ENCODE assay signal across 18 cellular contexts in genomic region chr1:58928514-58928913, GRCh38.
A peak's percentile ranks its signal among the peaks of the same experiment; 100 is the strongest.
DNase-seq lines count a peak whose midpoint lies in the region; ATAC-seq, FAIRE-seq and TF ChIP-seq lines count a peak whose summit lies in the region.
"Had no signal": no experiment of that assay in that cellular context is flagged by ENCODE, and none has a peak within 500 bp of the region (broad histone marks: within the 10 kb centered on the region; RNA-seq: fewer than 3 reads in every experiment).

No MANE protein-coding gene starts in this region.

- H3K4me1 ChIP-seq in right atrium auricular region (no peaks in the 10 kb centered on the region), colonic mucosa (peaks cover 19% of the 10 kb centered on the region), mucosa of rectum (ENCODE audit: control insufficient read depth in 2 of 2, insufficient read depth in 2 of 2, low read length in 2 of 2) (peaks cover 34 to 59% of the 10 kb centered on the region in 2 donors), ascending aorta (peaks cover 0 to 5% of the 10 kb centered on the region in 2 donors)

- H3K4me3 ChIP-seq in right atrium auricular region (no peak overlapping the region), colonic mucosa (no peak overlapping the region), mucosa of rectum (ENCODE audit: low read length in 2 of 2) (no peak overlapping the region), ascending aorta (no peak overlapping the region)
- H3K4me3 ChIP-seq: GM23248, SJCRH30 had no signal

- ATAC-seq in Right ventricle myocardium inferior, result no peak

- intact Hi-C loops in Right ventricle myocardium inferior (cut with DNase I), result no loop called here
- intact Hi-C loops in colonic mucosa (cut with DNase I), result no loop called here
- intact Hi-C loops in ascending aorta (cut with DNase I), result no loop called here

- no peak overlapping the region for H3K27ac ChIP-seq in right atrium auricular region
- H3K27ac ChIP-seq in colonic mucosa, result no peak overlapping the region
- H3K27ac ChIP-seq in mucosa of rectum (ENCODE audit: low read depth in 2 of 2, low read length in 2 of 2), result peak overlapping the region; percentile 77 to 83
- H3K27ac ChIP-seq in ascending aorta, result no peak overlapping the region
- H3K27ac ChIP-seq: GM23248, SJCRH30 had no signal

- no peak for TF ChIP-seq CTCF in right atrium auricular region (IDR thresholded peaks at IDR 0.05)
- no peak for TF ChIP-seq CTCF in colonic mucosa (IDR thresholded peaks at IDR 0.05)
- TF ChIP-seq CTCF in D721Med (IDR thresholded peaks at IDR 0.05; ENCODE audit: insufficient read depth, missing control alignments), result no peak
- no peak for TF ChIP-seq CTCF in ascending aorta (IDR thresholded peaks at IDR 0.05)

- H3K9me3 ChIP-seq in right atrium auricular region, result no peaks in the 10 kb centered on the region
- H3K9me3 ChIP-seq in colonic mucosa, result no peaks in the 10 kb centered on the region
- H3K9me3 ChIP-seq in mucosa of rectum (ENCODE audit: control insufficient read depth in 2 of 2, low read length in 2 of 2), result no peaks in the 10 kb centered on the region
- no peaks in the 10 kb centered on the region for H3K9me3 ChIP-seq in ascending aorta

- DNase-seq in right atrium auricular region (ENCODE audit: low spot score) (peak; percentile 30), Right ventricle myocardium inferior (ENCODE audit: missing footprints) (no peak), colonic mucosa (peak; percentile 76), NCI-H774 (lab: John Stamatoyannopoulos, UW) (no peak), D721Med (ENCODE audit: insufficient read length, low spot score) (no peak), GOT3 (lab: John Stamatoyannopoulos, UW) (no peak), ascending aorta (ENCODE audit: low spot score in 2 of 2) (no peak)
- DNase-seq: COR-L47, GM23248, NCI-H1092 treated with DMSO at 0.1 percent for 48 hours, NCI-H1694 treated with DMSO at 0.1 percent for 48 hours, NCI-H446, NCI-H82, SJCRH30 had no signal

- no peak for FAIRE-seq in D721Med (lab: Jason Lieb, UNC)
- FAIRE-seq: A204.1, GM12891, HTR-8/SVneo had no signal

- no peak overlapping the region for H3K9ac ChIP-seq in colonic mucosa (ENCODE audit: low read depth in 2 of 2, low read length in 2 of 2)
- peak overlapping the region in 1 of 2 donors; percentile 46 for H3K9ac ChIP-seq in mucosa of rectum (ENCODE audit: low read depth in 1 of 2, low read length in 2 of 2)
- H3K9ac ChIP-seq: GM23248 had no signal

- no peaks in the 10 kb centered on the region for H3K27me3 ChIP-seq in right atrium auricular region
- H3K27me3 ChIP-seq in colonic mucosa, result no peaks in the 10 kb centered on the region
- no peaks in the 10 kb centered on the region for H3K27me3 ChIP-seq in mucosa of rectum (ENCODE audit: control insufficient read depth in 2 of 2, insufficient read depth in 2 of 2, low read length in 2 of 2)
- H3K27me3 ChIP-seq in ascending aorta, result no peaks in the 10 kb centered on the region
- H3K27me3 ChIP-seq: SJCRH30 had no signal

- H3K36me3 ChIP-seq in right atrium auricular region (no peaks in the 10 kb centered on the region), colonic mucosa (no peaks in the 10 kb centered on the region), mucosa of rectum (ENCODE audit: control insufficient read depth in 2 of 2, insufficient read depth in 2 of 2, low read length in 2 of 2) (no peaks in the 10 kb centered on the region), ascending aorta (no peaks in the 10 kb centered on the region)
- H3K36me3 ChIP-seq: SJCRH30 had no signal

Comparison
In these comparisons a context has a peak if more than half of its experiments do, and no peak if none do; other contexts are left out.
1. DNase-seq: peak in right atrium auricular region (single experiment) and colonic mucosa (single experiment); none in Right ventricle myocardium inferior (single experiment), NCI-H774 (single experiment), D721Med (single experiment), GOT3 (single experiment) and ascending aorta (0 of 2).
2. H3K27ac ChIP-seq: peak in mucosa of rectum (2 of 2); none in right atrium auricular region (0 of 2), colonic mucosa (single experiment) and ascending aorta (0 of 2).